29 cellular contexts compared by ENCODE assay signal in genomic region chr20:20089018-20089417, GRCh38. TPM values are rescaled to one million over a fixed set of nuclear protein-coding genes. Genes with fewer than 3 reads are reported as not detected.
"Had no signal": no experiment of that assay in that cellular context is flagged by ENCODE, and none has a peak within 500 bp of the region (broad histone marks: within the 10 kb centered on the region; RNA-seq: fewer than 3 reads in every experiment).

No MANE protein-coding gene starts in this region.

- DNase-seq: activated CD4-positive, alpha-beta memory T cell treated with anti-CD3 and anti-CD28 coated beads for 36 hours; activated CD4-positive, alpha-beta T cell treated with anti-CD3 and anti-CD28 coated beads, Interleukin-2, amount 10 ng/mL, durations not matched to agents 7 days and 5 days; activated CD4-positive, CD25-positive, alpha-beta regulatory T cell; activated CD8-positive, alpha-beta memory T cell treated with anti-CD3 and anti-CD28 coated beads for 24 hours; activated effector memory CD4-positive, alpha-beta T cell treated with anti-CD3 and anti-CD28 coated beads, Interleukin-2, amount 50 U/mL, for 16 hours; activated naive CD4-positive, alpha-beta T cell treated with Interleukin-2 at 50 U/mL for 16 hours; activated naive CD8-positive, alpha-beta T cell treated with anti-CD3 and anti-CD28 coated beads, Interleukin-2, amount 50 U/mL, for 24 hours; activated T-cell treated with anti-CD3 and anti-CD28 coated beads, Interleukin-2, amount 50 U/mL, for 4 hours; amniotic stem cell; body of pancreas; IMR-90; Kasumi-1; KBM-7; NCI-H1105 treated with DMSO at 0.1 percent for 48 hours; NCI-H146; NCI-H187 treated with DMSO at 0.1 percent for 48 hours; NCI-H2081 treated with DMSO at 0.1 percent for 48 hours; NCI-H345; NCI-H510A; NCI-H526 treated with DMSO at 0.1 percent for 48 hours; NCI-H82; Peyer's patch; SHP77 treated with DMSO at 0.1 percent for 48 hours; T-helper 17 cell; T-helper 9 cell had no signal

- H3K27me3 ChIP-seq: ascending aorta, body of pancreas, Peyer's patch had no signal

- H3K4me3 ChIP-seq: ascending aorta, body of pancreas, Peyer's patch had no signal

- H3K36me3 ChIP-seq: ascending aorta, Peyer's patch had no signal

- H3K9me3 ChIP-seq: ascending aorta, body of pancreas, Peyer's patch had no signal

- H3K4me1 ChIP-seq: body of pancreas, Peyer's patch had no signal

- H3K27ac ChIP-seq: ascending aorta, body of pancreas, Peyer's patch, RWPE1, VCaP had no signal

- ATAC-seq: activated naive CD4-positive, alpha-beta T cell treated with anti-CD3 and anti-CD28 coated beads, Interleukin-2, amount 50 U/mL, for 72 hours; activated naive CD8-positive, alpha-beta T cell treated with anti-CD3 and anti-CD28 coated beads, Interleukin-2, amount 50 U/mL, for 24 hours; activated T-cell treated with anti-CD3 and anti-CD28 coated beads, Interleukin-2, amount 50 U/mL, for 4 hours; body of pancreas; T-helper 17 cell had no signal

RNA-seq across cellular contexts. Expression of gene CFAP61, which starts 36.7 kb away (rescaled TPM):
- total RNA-seq: activated CD4-positive, alpha-beta memory T cell treated with anti-CD3 and anti-CD28 coated beads for 36 hours; activated CD4-positive, alpha-beta T cell treated with anti-CD3 and anti-CD28 coated beads, Interleukin-2, amount 10 ng/mL, durations not matched to agents 7 days and 5 days; ascending aorta; IMR-90; Peyer's patch; T-helper 17 cell had no signal
